In genomic region chr3:71074416-71074815, GRCh38 we compare ENCODE assay signal across 19 cellular contexts.
DNase-seq lines count a peak whose midpoint lies in the region; ATAC-seq and TF ChIP-seq lines count a peak whose summit lies in the region.
"Had no signal": no experiment of that assay in that cellular context is flagged by ENCODE, and none has a peak within 500 bp of the region (broad histone marks: within the 10 kb centered on the region; RNA-seq: fewer than 3 reads in every experiment).

No MANE protein-coding gene starts in this region.

- ATAC-seq in PC-3 = no peak
- no peak for ATAC-seq in HG03439 (IDR thresholded peaks at IDR 0.05; ENCODE audit: unreplicated experiment)
- no peak for ATAC-seq in HG03354 (IDR thresholded peaks at IDR 0.05; ENCODE audit: poor library complexity, severe bottlenecking, unreplicated experiment)
- ATAC-seq: activated T-helper 17 cell treated with anti-CD3 and anti-CD28 coated beads, Interleukin-2, amount 50 U/mL, for 72 hours had no signal

- intact Hi-C loops in PC-3 (cut with micrococcal nuclease) = no loop called here
- intact Hi-C loops in esophagus squamous epithelium (cut with DNase I) = loop anchor here (10.0 kb wide), 1 partner anchor 510 kb away; the partner anchor contains the start of gene FOXP1

- no peaks in the 10 kb centered on the region for H3F3A ChIP-seq in PC-3 (ENCODE audit: low read length, unreplicated experiment)

- H4K20me1 ChIP-seq in PC-3 (ENCODE audit: low read length) = no peaks in the 10 kb centered on the region

- H2AFZ ChIP-seq in PC-3 (ENCODE audit: low read length) = no peak overlapping the region

- 40 to 50% methylated on average over 2 to 3 of the region's 3 CpGs for WGBS in esophagus squamous epithelium, 2 donors

- no TSS peak for BruUV-seq in PC-3 (replicated peaks; lab: Mats Ljungman, UMichigan)

- TF ChIP-seq CTCF in PC-3 (conservative IDR thresholded peaks at IDR 0.05; ENCODE audit: low read depth, low read length) = no peak
- TF ChIP-seq CTCF in esophagus squamous epithelium (IDR thresholded peaks at IDR 0.05) = no peak

- peaks cover 35% of the 10 kb centered on the region for H3K4me1 ChIP-seq in PC-3 (ENCODE audit: insufficient read depth, low read length)
- H3K4me1 ChIP-seq in esophagus squamous epithelium = peaks cover 14 to 81% (median 35%) of the 10 kb centered on the region in 3 donors
- peaks cover 74% of the 10 kb centered on the region for H3K4me1 ChIP-seq in skeletal muscle satellite cell (ENCODE audit: control insufficient read depth, insufficient read depth, low read length)

- H3K4me2 ChIP-seq in PC-3 (ENCODE audit: low read length) (no peak overlapping the region), skeletal muscle satellite cell (ENCODE audit: low read length) (no peak overlapping the region)
- H3K4me2 ChIP-seq: BLaER1 had no signal

- no peaks in the 10 kb centered on the region for H3K36me3 ChIP-seq in PC-3 (ENCODE audit: low read depth, low read length)
- no peaks in the 10 kb centered on the region for H3K36me3 ChIP-seq in esophagus squamous epithelium
- no peaks in the 10 kb centered on the region for H3K36me3 ChIP-seq in skeletal muscle satellite cell (ENCODE audit: insufficient read depth, low read length)
- H3K36me3 ChIP-seq in H7 (replicated peaks; ENCODE audit: control insufficient read depth, insufficient read depth, low read length) = no peaks in the 10 kb centered on the region
- H3K36me3 ChIP-seq: BLaER1, tibial nerve had no signal

- POLR2A ChIA-PET in PC-3 (lab: Charles Lee; ENCODE audit: unreplicated experiment) = no interaction called here

- H3K4me3 ChIP-seq in PC-3 (ENCODE audit: low read length) (no peak overlapping the region), esophagus squamous epithelium (no peak overlapping the region), skeletal muscle satellite cell (ENCODE audit: low read length) (no peak overlapping the region), H7 (ENCODE audit: insufficient read depth, low read depth, low read length) (no peak overlapping the region)
- H3K4me3 ChIP-seq: BLaER1, tibial nerve had no signal

- H3K9ac ChIP-seq in PC-3 (ENCODE audit: low read length) = no peak overlapping the region
- H3K9ac ChIP-seq in skeletal muscle satellite cell (ENCODE audit: low read depth, low read length) = peak overlapping the region; percentile 39
- H3K9ac ChIP-seq: BLaER1 had no signal

- H3K9me2 ChIP-seq in PC-3 (replicated peaks; ENCODE audit: low read length) = no peaks in the 10 kb centered on the region

- CTCF ChIA-PET in PC-3 (lab: Charles Lee) = no interaction called here

- H3K79me2 ChIP-seq in PC-3 (ENCODE audit: low read length) = no peaks in the 10 kb centered on the region

- DNase-seq in NCI-H82 (lab: John Stamatoyannopoulos, UW) (peak; percentile 16), NCI-H82 treated with DMSO at 0.1 percent for 48 hours (lab: John Stamatoyannopoulos, UW; ENCODE audit: unreplicated experiment) (no peak), PC-3 (peak; percentile 43), esophagus squamous epithelium (lab: John Stamatoyannopoulos, UW) (no peak), H7 (no peak)
- DNase-seq: activated CD4-positive, alpha-beta T cell treated with anti-CD3 and anti-CD28 coated beads, Interleukin-2, amount 50 U/mL, for 4 hours; cortex of kidney; DMS79; glutamatergic neuron; NCI-H2107; nucleus accumbens had no signal

- H3K27me3 ChIP-seq in PC-3 (ENCODE audit: low read length) (no peaks in the 10 kb centered on the region), esophagus squamous epithelium (no peaks in the 10 kb centered on the region), skeletal muscle satellite cell (ENCODE audit: control insufficient read depth, insufficient read depth, low read length) (no peaks in the 10 kb centered on the region), H7 (ENCODE audit: control insufficient read depth, insufficient read depth, low read length) (no peaks in the 10 kb centered on the region)
- H3K27me3 ChIP-seq: BLaER1, tibial nerve had no signal

- H3K9me3 ChIP-seq in PC-3 (ENCODE audit: low read length) (no peaks in the 10 kb centered on the region), esophagus squamous epithelium (no peaks in the 10 kb centered on the region), skeletal muscle satellite cell (replicated peaks; ENCODE audit: low read length) (no peaks in the 10 kb centered on the region)
- H3K9me3 ChIP-seq: BLaER1, tibial nerve had no signal

- no peak overlapping the region for H3K27ac ChIP-seq in PC-3 (ENCODE audit: low read length)
- peak overlapping the region in 3 of 4 donors; percentile 14 to 94 (median 42) for H3K27ac ChIP-seq in esophagus squamous epithelium
- H3K27ac ChIP-seq: 22Rv1, BLaER1, epithelial cell of prostate had no signal

- no peak for TF ChIP-seq POLR2A in esophagus squamous epithelium (IDR thresholded peaks at IDR 0.05)

Comparison
In these comparisons a context has a peak if more than half of its experiments do, and no peak if none do; other contexts are left out.
1. DNase-seq: peak in NCI-H82 (single experiment) and PC-3 (single experiment); none in NCI-H82 treated with DMSO at 0.1 percent for 48 hours (single experiment), esophagus squamous epithelium (single experiment) and H7 (single experiment).